14 cellular contexts compared by ENCODE assay signal in genomic region chr10:74071151-74071550, GRCh38.
DNase-seq lines count a peak whose midpoint lies in the region; ATAC-seq, FAIRE-seq and TF ChIP-seq lines count a peak whose summit lies in the region.
"Had no signal": no experiment of that assay in that cellular context is flagged by ENCODE, and none has a peak within 500 bp of the region (broad histone marks: within the 10 kb centered on the region; RNA-seq: fewer than 3 reads in every experiment).

No MANE protein-coding gene starts in this region.

- H3K27ac ChIP-seq in coronary artery (peak overlapping the region; percentile 1 to 9), upper lobe of right lung (no peak overlapping the region), kidney (ENCODE audit: low read depth in 2 of 2, low read length in 2 of 2) (no peak overlapping the region)
- H3K27ac ChIP-seq: upper lobe of left lung had no signal

- peak; percentile 83 for DNase-seq in HS-5 (ENCODE audit: low read depth)
- DNase-seq in coronary artery (ENCODE audit: low spot score): no peak
- peak; percentile 63 for DNase-seq in kidney tubule cell (ENCODE audit: low spot score)
- DNase-seq in upper lobe of right lung: no peak
- no peak for DNase-seq in NCI-H748 treated with DMSO at 0.1 percent for 48 hours (lab: John Stamatoyannopoulos, UW)
- no peak for DNase-seq in NOMO-1 treated with dmso at 0.1 percent for 144 hours (lab: John Stamatoyannopoulos, UW; ENCODE audit: unreplicated experiment)
- no peak for DNase-seq in kidney
- DNase-seq: activated CD4-positive, alpha-beta T cell treated with anti-CD3 and anti-CD28 coated beads, Interleukin-2, amount 50 U/mL, for 48 hours; effector memory CD8-positive, alpha-beta T cell; GF-D8; MM.1S; NCI-H82; upper lobe of left lung had no signal

- peak; percentile 48 for ATAC-seq in upper lobe of right lung
- ATAC-seq: effector memory CD8-positive, alpha-beta T cell had no signal

- no peak overlapping the region for H3K9ac ChIP-seq in kidney (ENCODE audit: low read length in 2 of 2)

- no peaks in the 10 kb centered on the region for H3K9me3 ChIP-seq in upper lobe of right lung
- no peaks in the 10 kb centered on the region for H3K9me3 ChIP-seq in kidney (ENCODE audit: control insufficient read depth in 1 of 2, low read length in 2 of 2)
- H3K9me3 ChIP-seq: upper lobe of left lung had no signal

- H3K4me3 ChIP-seq in coronary artery (no peak overlapping the region), upper lobe of right lung (no peak overlapping the region), kidney (ENCODE audit: low read length in 2 of 2) (no peak overlapping the region)
- H3K4me3 ChIP-seq: upper lobe of left lung had no signal

- H3K4me1 ChIP-seq in upper lobe of right lung (peaks cover 15% of the 10 kb centered on the region), kidney (ENCODE audit: control insufficient read depth in 1 of 2, insufficient read depth in 1 of 2, low read depth in 1 of 2, low read length in 2 of 2) (peaks cover 5 to 11% of the 10 kb centered on the region in 2 donors)

- H3K27me3 ChIP-seq in upper lobe of right lung: no peaks in the 10 kb centered on the region
- H3K27me3 ChIP-seq: upper lobe of left lung had no signal

- intact Hi-C loops in upper lobe of right lung (cut with DNase I): no loop called here
- intact Hi-C loops in kidney (cut with DNase I): no loop called here

- TF ChIP-seq CTCF in coronary artery (IDR thresholded peaks at IDR 0.05) (no peak), upper lobe of right lung (IDR thresholded peaks at IDR 0.05) (no peak), kidney (IDR thresholded peaks at IDR 0.05; ENCODE audit: borderline replicate concordance, extremely low read depth, insufficient read depth) (no peak)

- no peak for FAIRE-seq in kidney (lab: Jason Lieb, UNC)
- FAIRE-seq: keratinocyte had no signal

- H3K36me3 ChIP-seq in upper lobe of right lung: peaks cover 44% of the 10 kb centered on the region
- peaks cover 10 to 22% of the 10 kb centered on the region in 2 donors for H3K36me3 ChIP-seq in kidney (ENCODE audit: control insufficient read depth in 1 of 2, insufficient read depth in 2 of 2, low read length in 2 of 2)

Comparison
In these comparisons a context has a peak if more than half of its experiments do, and no peak if none do; other contexts are left out.
1. DNase-seq: peak in HS-5 (single experiment) and kidney tubule cell (single experiment); none in coronary artery (single experiment), upper lobe of right lung (single experiment), NCI-H748 treated with DMSO at 0.1 percent for 48 hours (single experiment), NOMO-1 treated with dmso at 0.1 percent for 144 hours (single experiment) and kidney (single experiment).
2. H3K27ac ChIP-seq: peak in coronary artery (2 of 2); none in upper lobe of right lung (single experiment) and kidney (0 of 2).